ENCODE assay signal across 24 cellular contexts in genomic region chr2:15222856-15223255, GRCh38.
"Had no signal": no experiment of that assay in that cellular context is flagged by ENCODE, and none has a peak within 500 bp of the region (broad histone marks: within the 10 kb centered on the region; RNA-seq: fewer than 3 reads in every experiment).

No MANE protein-coding gene starts in this region.

- H3K9ac ChIP-seq: parathyroid adenoma had no signal

- H3K4me3 Mint-ChIP-seq: activated B cell treated with CpG ODN at 0.5 μM for 24 hours; activated CD4-positive, alpha-beta memory T cell treated with anti-CD3 and anti-CD28 coated beads for 36 hours; memory B cell; nephron progenitor cell had no signal

- H3K4me1 Mint-ChIP-seq: activated B cell treated with CpG ODN at 0.5 μM for 24 hours, memory B cell, nephron progenitor cell had no signal

- H3K9me3 ChIP-seq: gastroesophageal sphincter, thyroid gland had no signal

- H3K27me3 Mint-ChIP-seq: activated B cell treated with CpG ODN at 0.5 μM for 24 hours; activated CD4-positive, alpha-beta memory T cell treated with anti-CD3 and anti-CD28 coated beads for 36 hours; memory B cell had no signal

- ATAC-seq: activated naive CD4-positive, alpha-beta T cell treated with anti-CD3 and anti-CD28 coated beads, Interleukin-2, amount 50 U/mL, for 72 hours; esophagus mucosa; gastroesophageal sphincter; left ventricle myocardium superior; right cardiac atrium; stimulated activated naive CD8-positive, alpha-beta T cell treated with anti-CD3 and anti-CD28 coated beads, Interleukin-15, Interleukin-2, amounts not matched to agents 100 U/mL and 50 U/mL, for 24 hours had no signal

- H3K27ac ChIP-seq: gastroesophageal sphincter, parathyroid adenoma, thyroid gland had no signal

- H3K9me3 Mint-ChIP-seq: activated naive CD4-positive, alpha-beta T cell treated with anti-CD3 and anti-CD28 coated beads, Interleukin-2, amount 50 U/mL, for 72 hours; memory B cell had no signal

- H3K79me2 ChIP-seq: parathyroid adenoma had no signal

- H3K4me1 ChIP-seq: gastroesophageal sphincter, parathyroid adenoma, thyroid gland had no signal

- H3K27ac Mint-ChIP-seq: activated B cell treated with CpG ODN at 0.5 μM for 24 hours; activated CD4-positive, alpha-beta memory T cell treated with anti-CD3 and anti-CD28 coated beads for 36 hours; activated naive CD4-positive, alpha-beta T cell treated with anti-CD3 and anti-CD28 coated beads, Interleukin-2, amount 50 U/mL, for 72 hours; memory B cell; nephron progenitor cell had no signal

- H3K4me3 ChIP-seq: gastroesophageal sphincter, thyroid gland had no signal

- DNase-seq: activated B cell treated with CpG ODN at 0.5 μM for 24 hours; activated CD4-positive, alpha-beta memory T cell treated with anti-CD3 and anti-CD28 coated beads for 36 hours; activated CD4-positive, alpha-beta T cell treated with anti-CD3 and anti-CD28 coated beads for 4 hours; activated T-cell treated with anti-CD3 and anti-CD28 coated beads for 4 hours; aorta; brain microvascular endothelial cell; central memory CD4-positive, alpha-beta T cell; effector memory CD4-positive, alpha-beta T cell; head of caudate nucleus; hypothalamus; left ventricle myocardium superior; nephron progenitor cell; right cardiac atrium; stimulated activated CD4-positive, alpha-beta T cell treated with anti-CD3 and anti-CD28 coated beads, Interleukin-12 subunit alpha, Interleukin-12 subunit beta, amount 100 ng/mL, for 4 hours; stimulated activated CD4-positive, alpha-beta T cell treated with anti-CD3 and anti-CD28 coated beads, Interleukin-4, amount 100 ng/mL, for 4 hours; stimulated activated naive CD8-positive, alpha-beta T cell treated with anti-CD3 and anti-CD28 coated beads, Interleukin-15, Interleukin-2, amounts not matched to agents 100 U/mL and 50 U/mL, for 24 hours; substantia nigra; T1000; thyroid gland had no signal

- H3K27me3 ChIP-seq: brain microvascular endothelial cell, gastroesophageal sphincter, thyroid gland had no signal

- H3K36me3 ChIP-seq: brain microvascular endothelial cell had no signal

- H2AFZ ChIP-seq: parathyroid adenoma had no signal
